1 cellular context compared by ENCODE assay signal in genomic region chr17:31496097-31496496, GRCh38.
TF ChIP-seq lines count a peak whose summit lies in the region.

No MANE protein-coding gene starts in this region.

TF ChIP-seq in K562, 482 proteins besides CTCF, POLR2A, EP300 and RAD21 (continued from another document):
- no peak for TF ChIP-seq TFAP4 (CRISPR knock-in tag; IDR thresholded peaks at IDR 0.05; ENCODE audit: borderline replicate concordance)
- 0 out of 4 replicates have a peak, but pooled peaks of 1 of the 2 experiments have one; percentile 26 for TF ChIP-seq RCOR1 (IDR thresholded peaks at IDR 0.05; ENCODE audit: borderline replicate concordance in 1 of 2, low read depth in 2 of 2, low read length in 2 of 2)
- no peak for TF ChIP-seq YY1 (IDR thresholded peaks at IDR 0.05; ENCODE audit: borderline replicate concordance in 1 of 3, control insufficient read depth in 1 of 3, extremely low read depth in 1 of 3, insufficient read depth in 3 of 3, insufficient read length in 1 of 3, insufficient replicate concordance in 2 of 3, low read depth in 1 of 3, low read length in 2 of 3)
- no peak for TF ChIP-seq CTCFL (IDR thresholded peaks at IDR 0.05; ENCODE audit: borderline replicate concordance, insufficient read depth, low read depth, low read length, poor library complexity, severe bottlenecking)
- TF ChIP-seq ZNF57 (CRISPR knock-in tag; IDR thresholded peaks at IDR 0.05), result no peak
- peak in 1 of 2 experiments; percentile 55; a peak in 2 of 4 replicates for TF ChIP-seq KDM1A (IDR thresholded peaks at IDR 0.05)
- TF ChIP-seq ZFP36 (IDR thresholded peaks at IDR 0.05; ENCODE audit: low read depth, low read length, partially characterized antibody), result peak; percentile 75
- no peak for TF ChIP-seq ZBED1 (IDR thresholded peaks at IDR 0.05)
- TF ChIP-seq SIX5 (IDR thresholded peaks at IDR 0.05; ENCODE audit: borderline replicate concordance in 1 of 2, insufficient read depth in 1 of 2, low read depth in 1 of 2, low read length in 2 of 2), result no peak
- no peak for TF ChIP-seq GABPA (tag; conservative IDR thresholded peaks at IDR 0.05; ENCODE audit: low read depth)
- TF ChIP-seq BCL6 (CRISPR knock-in tag; IDR thresholded peaks at IDR 0.05), result no peak
- peak; percentile 95 for TF ChIP-seq RBM25 (IDR thresholded peaks at IDR 0.05; ENCODE audit: low read depth, low read length, severe bottlenecking)
- TF ChIP-seq CBX1 (IDR thresholded peaks at IDR 0.05; ENCODE audit: low read depth), result 0 out of 2 replicates have a peak, but pooled peaks have one; percentile 37
- TF ChIP-seq NFXL1 (CRISPR knock-in tag; IDR thresholded peaks at IDR 0.05), result no peak
- no peak for TF ChIP-seq ZNF780A (CRISPR knock-in tag; IDR thresholded peaks at IDR 0.05)
